In the genomic region with DNA sequence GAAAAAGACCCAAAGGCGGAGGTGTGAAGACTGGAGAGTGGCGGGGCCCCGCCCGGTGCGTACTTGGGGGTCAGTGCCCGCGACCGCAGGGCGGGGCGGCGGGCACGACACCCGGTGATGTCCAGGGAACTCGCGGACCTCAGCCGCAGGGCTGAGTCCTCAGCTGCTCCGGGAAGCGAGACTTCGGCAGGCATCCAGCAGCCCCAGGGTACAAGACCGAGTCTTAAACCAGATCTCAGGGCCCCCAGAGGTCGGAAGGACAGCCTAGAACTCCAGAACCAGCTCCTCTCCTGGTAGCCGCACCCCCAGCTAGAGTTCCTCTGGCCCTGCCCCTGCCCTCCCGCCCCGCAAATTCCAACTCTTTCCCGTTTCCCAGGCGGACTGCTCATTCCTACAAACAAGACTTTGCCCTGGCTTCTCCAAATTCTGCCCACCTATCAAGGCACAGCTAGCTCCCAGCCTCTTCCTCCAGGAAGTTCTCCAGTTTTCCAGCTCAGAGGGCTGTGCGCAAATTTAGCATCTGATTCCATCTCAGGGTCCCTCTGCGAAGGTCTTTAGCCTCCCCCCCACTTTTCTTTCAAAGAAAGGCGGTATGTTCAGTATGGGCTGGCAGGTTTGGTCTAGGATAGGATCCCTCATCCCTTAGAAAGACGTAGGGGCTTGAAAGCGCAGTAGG, we compare ENCODE assay signal across 9 cellular contexts. TPM values are rescaled to one million over a fixed set of nuclear protein-coding genes. Genes with fewer than 3 reads are reported as not detected.
DNase-seq lines count a peak whose midpoint lies in the region; ATAC-seq and TF ChIP-seq lines count a peak whose summit lies in the region.
"Had no signal": no experiment of that assay in that cellular context is flagged by ENCODE, and none has a peak within 500 bp of the region (broad histone marks: within the 10 kb centered on the region; RNA-seq: fewer than 3 reads in every experiment).

No MANE protein-coding gene starts in this region.

- H3K4me1 ChIP-seq in gastroesophageal sphincter (peaks cover 0 to 32% (median 15%) of the 10 kb centered on the region in 3 donors), rectal smooth muscle tissue (ENCODE audit: control insufficient read depth, insufficient read depth, low read length) (peaks cover 18% of the 10 kb centered on the region)

- TF ChIP-seq POLR2A in gastroesophageal sphincter (IDR thresholded peaks at IDR 0.05): no peak

- DNase-seq in T-helper 2 cell treated with Interferon-gamma antibody and Interleukin-4, amounts not matched to agents 5 μg/mL and 100 μg/mL, for 36 hours (ENCODE audit: low spot score): no peak
- DNase-seq in T-helper 2 cell (no peak), activated B cell treated with CpG ODN at 0.5 μM for 24 hours (peak; percentile 25), ureter (ENCODE audit: low spot score) (no peak), LoVo (ENCODE audit: low spot score) (no peak), amniotic stem cell (lab: John Stamatoyannopoulos, UW) (no peak)

- ATAC-seq in activated B cell treated with CpG ODN at 0.5 μM for 24 hours (ENCODE audit: low read depth): no peak
- ATAC-seq in gastroesophageal sphincter: peak; percentile 2

- H3K4me3 ChIP-seq in gastroesophageal sphincter: peak overlapping the region; percentile 63 to 66
- peak overlapping the region; percentile 83 for H3K4me3 ChIP-seq in rectal smooth muscle tissue (ENCODE audit: low read length)

- CTCF ChIA-PET in activated B cell treated with CpG ODN at 0.5 μM for 24 hours (lab: Charles Lee): interaction anchor here (0.8 to 2.9 kb wide), 21 partner anchors 12 to 313 kb away, joined by 3 to 67 read pairs (median 6); partner anchors contain the start of genes CCT7, PRADC1, SFXN5 and SMYD5

- peak overlapping the region in 3 of 4 donors; percentile 71 to 83 (median 81) for H3K27ac ChIP-seq in gastroesophageal sphincter
- peak overlapping the region; percentile 66 for H3K27ac ChIP-seq in rectal smooth muscle tissue (ENCODE audit: low read depth, low read length)

- intact Hi-C loops in activated B cell treated with CpG ODN at 0.5 μM for 24 hours (cut with micrococcal nuclease): loop anchor here (2.0 to 5.0 kb wide), 2 partner anchors 64 to 1254 kb away; partner anchors contain the start of gene RAB11FIP5

- H3K9me3 ChIP-seq in gastroesophageal sphincter: no peaks in the 10 kb centered on the region

- H3K9me3 Mint-ChIP-seq in T-helper 2 cell treated with Interferon-gamma antibody and Interleukin-4, amounts not matched to agents 5 μg/mL and 100 μg/mL, for 36 hours: no peaks in the 10 kb centered on the region
- no peaks in the 10 kb centered on the region for H3K9me3 Mint-ChIP-seq in activated B cell treated with CpG ODN at 0.5 μM for 24 hours

- no peak for TF ChIP-seq EP300 in gastroesophageal sphincter (IDR thresholded peaks at IDR 0.05)

- H3K27me3 Mint-ChIP-seq in T-helper 2 cell treated with Interferon-gamma antibody and Interleukin-4, amounts not matched to agents 5 μg/mL and 100 μg/mL, for 36 hours (ENCODE audit: low read depth): peaks cover 62% of the 10 kb centered on the region
- H3K27me3 Mint-ChIP-seq in activated B cell treated with CpG ODN at 0.5 μM for 24 hours: peaks cover 46% of the 10 kb centered on the region

- WGBS in gastroesophageal sphincter (ENCODE audit: low coverage in 1 of 2), 2 donors: 11% methylated on average over 5 to 17 of the region's 31 CpGs

- TF ChIP-seq CTCF in activated B cell treated with CpG ODN at 0.5 μM for 24 hours (IDR thresholded peaks at IDR 0.05): no peak
- no peak for TF ChIP-seq CTCF in gastroesophageal sphincter (IDR thresholded peaks at IDR 0.05)

- H3K36me3 Mint-ChIP-seq in T-helper 2 cell treated with Interferon-gamma antibody and Interleukin-4, amounts not matched to agents 5 μg/mL and 100 μg/mL, for 36 hours (ENCODE audit: low read depth): no peaks in the 10 kb centered on the region
- H3K36me3 Mint-ChIP-seq in activated B cell treated with CpG ODN at 0.5 μM for 24 hours (ENCODE audit: low read depth): peaks cover 2% of the 10 kb centered on the region

- peaks cover 17% of the 10 kb centered on the region for H3K4me1 Mint-ChIP-seq in T-helper 2 cell treated with Interferon-gamma antibody and Interleukin-4, amounts not matched to agents 5 μg/mL and 100 μg/mL, for 36 hours (ENCODE audit: low read depth)
- peaks cover 15% of the 10 kb centered on the region for H3K4me1 Mint-ChIP-seq in activated B cell treated with CpG ODN at 0.5 μM for 24 hours

- H3K27ac Mint-ChIP-seq in T-helper 2 cell treated with Interferon-gamma antibody and Interleukin-4, amounts not matched to agents 5 μg/mL and 100 μg/mL, for 36 hours: no peak overlapping the region
- peak overlapping the region; percentile 46 for H3K27ac Mint-ChIP-seq in activated B cell treated with CpG ODN at 0.5 μM for 24 hours

- no peaks in the 10 kb centered on the region for H3K36me3 ChIP-seq in gastroesophageal sphincter
- H3K36me3 ChIP-seq in rectal smooth muscle tissue (ENCODE audit: control insufficient read depth, insufficient read depth, low read length): no peaks in the 10 kb centered on the region

- POLR2A ChIA-PET in activated B cell treated with CpG ODN at 0.5 μM for 24 hours (lab: Charles Lee): interaction anchor here (1.0 to 2.2 kb wide), 5 partner anchors 39 to 284 kb away, joined by 3 to 8 read pairs (median 5); partner anchors contain the start of genes CCT7 and FBXO41

- H3K4me3 Mint-ChIP-seq in T-helper 2 cell treated with Interferon-gamma antibody and Interleukin-4, amounts not matched to agents 5 μg/mL and 100 μg/mL, for 36 hours: peak overlapping the region; percentile 85
- peak overlapping the region; percentile 94 for H3K4me3 Mint-ChIP-seq in activated B cell treated with CpG ODN at 0.5 μM for 24 hours

- no peak overlapping the region for H3K9ac ChIP-seq in rectal smooth muscle tissue (ENCODE audit: low read length)

- H3K27me3 ChIP-seq in gastroesophageal sphincter: peaks cover 78% of the 10 kb centered on the region
- peaks cover 30% of the 10 kb centered on the region for H3K27me3 ChIP-seq in rectal smooth muscle tissue (ENCODE audit: control insufficient read depth, insufficient read depth, low read length)

RNA-seq across cellular contexts. Expression of gene NOTO, which starts 26.0 kb away (rescaled TPM):
- total RNA-seq in activated B cell treated with CpG ODN at 0.5 μM for 24 hours (not detected in 2 replicates), gastroesophageal sphincter (not detected), ureter (not detected)
- total RNA-seq: temporal lobe had no signal

RNA-seq across cellular contexts. Expression of gene SMYD5, which starts 37.7 kb away (rescaled TPM):
- total RNA-seq in activated B cell treated with CpG ODN at 0.5 μM for 24 hours (35.7 and 37.8 TPM in 2 replicates), gastroesophageal sphincter (10 to 100 TPM; 10.6 to 21.0 (median 15.5) TPM), ureter (36.3 TPM)

RNA-seq across cellular contexts. Expression of gene PRADC1, which starts 56.7 kb away (rescaled TPM):
- total RNA-seq in activated B cell treated with CpG ODN at 0.5 μM for 24 hours (4.6 and 4.7 TPM in 2 replicates), gastroesophageal sphincter (10 to 100 TPM; 21.7 to 37.5 (median 30.2) TPM), ureter (19.1 TPM)

RNA-seq across cellular contexts. Expression of gene CCT7, which starts 57.8 kb away (rescaled TPM):
- total RNA-seq in activated B cell treated with CpG ODN at 0.5 μM for 24 hours (295 and 307 TPM in 2 replicates), gastroesophageal sphincter (100 to 1,000 TPM; 221 to 258 (median 240) TPM), ureter (237 TPM)
